Comparison of ENCODE assay signal across 27 cellular contexts in the genomic region with DNA sequence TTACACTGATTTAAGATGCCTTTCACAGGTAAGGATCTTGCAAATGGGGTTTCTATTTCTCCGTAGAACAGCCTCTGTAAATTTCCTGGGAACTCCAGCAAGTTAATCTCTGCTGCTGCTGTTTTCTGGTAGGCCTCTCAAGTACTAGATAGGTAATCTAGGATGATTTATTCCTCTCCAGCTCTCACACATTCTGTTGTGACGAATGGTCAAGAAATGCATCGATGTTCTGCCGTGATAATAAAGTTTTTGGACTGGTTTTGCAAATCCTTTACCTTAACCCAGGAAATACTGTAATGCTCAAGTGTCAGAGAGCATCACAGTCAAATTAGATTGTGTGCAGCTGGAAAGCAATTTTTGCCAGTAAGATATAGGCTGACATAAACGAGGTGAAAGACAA.
"Had no signal": no experiment of that assay in that cellular context is flagged by ENCODE, and none has a peak within 500 bp of the region (broad histone marks: within the 10 kb centered on the region; RNA-seq: fewer than 3 reads in every experiment).

No MANE protein-coding gene starts in this region.

- H3K36me3 Mint-ChIP-seq: memory B cell; mesothelial cell of epicardium; naive B cell; stimulated activated memory B cell treated with anti-CD40 and anti-IgM and Interleukin-4, amounts not matched to agents 10 μg/mL and 1 μg/mL and 100 μg/mL, for 72 hours; type B pancreatic cell had no signal

- H3K27me3 Mint-ChIP-seq: dendritic cell treated with granulocyte-macrophage colony-stimulating factor and Interleukin-4, amounts not matched to agents 40 ng/mL and 50 ng/mL, for 4 days; memory B cell; naive B cell; stimulated activated memory B cell treated with anti-CD40 and anti-IgM and Interleukin-4, amounts not matched to agents 10 μg/mL and 1 μg/mL and 100 μg/mL, for 72 hours; type B pancreatic cell had no signal

- H3K36me3 ChIP-seq: colonic mucosa, lower lobe of right lung, prostate gland, right atrium auricular region, sigmoid colon, spleen, tibial artery had no signal

- H3K4me1 Mint-ChIP-seq: endodermal cell; memory B cell; naive B cell; nephron; stimulated activated memory B cell treated with anti-CD40 and anti-IgM and Interleukin-4, amounts not matched to agents 10 μg/mL and 1 μg/mL and 100 μg/mL, for 72 hours had no signal

- DNase-seq: colonic mucosa; effector CD8-positive, alpha-beta T cell; endodermal cell; left ventricle myocardium superior; lower lobe of right lung; mucosa of descending colon; naive B cell; nucleus accumbens; sigmoid colon; spleen; stimulated activated CD4-positive, alpha-beta T cell treated with anti-CD3 and anti-CD28 coated beads, Interleukin-4, amount 100 ng/mL, for 4 hours; stimulated activated naive CD8-positive, alpha-beta T cell treated with anti-CD3 and anti-CD28 coated beads, Interleukin-15, Interleukin-2, amounts not matched to agents 100 U/mL and 50 U/mL, for 24 hours; substantia nigra; testis; tibial artery had no signal

- H3K9me3 ChIP-seq: colonic mucosa, lower lobe of right lung, mucosa of descending colon, prostate gland, sigmoid colon, testis, tibial artery had no signal

- ATAC-seq: esophagus mucosa; left ventricle myocardium superior; lower lobe of right lung; mucosa of descending colon; stimulated activated memory B cell treated with anti-CD40 and anti-IgM and Interleukin-4, amounts not matched to agents 10 μg/mL and 1 μg/mL and 100 μg/mL, for 72 hours; stimulated activated naive CD8-positive, alpha-beta T cell treated with anti-CD3 and anti-CD28 coated beads, Interleukin-15, Interleukin-2, amounts not matched to agents 100 U/mL and 50 U/mL, for 24 hours had no signal

- H3K4me3 Mint-ChIP-seq: dendritic cell treated with granulocyte-macrophage colony-stimulating factor and Interleukin-4, amounts not matched to agents 40 ng/mL and 50 ng/mL, for 4 days; endodermal cell; memory B cell; mesothelial cell of epicardium; naive B cell; nephron; stimulated activated memory B cell treated with anti-CD40 and anti-IgM and Interleukin-4, amounts not matched to agents 10 μg/mL and 1 μg/mL and 100 μg/mL, for 72 hours; type B pancreatic cell had no signal

- H3K4me3 ChIP-seq: colonic mucosa, lower lobe of right lung, mucosa of descending colon, prostate gland, right atrium auricular region, sigmoid colon, spleen, testis, tibial artery had no signal

- H3K27me3 ChIP-seq: colonic mucosa, right atrium auricular region, sigmoid colon, spleen, testis, tibial artery had no signal

- H3K9me3 Mint-ChIP-seq: dendritic cell treated with granulocyte-macrophage colony-stimulating factor and Interleukin-4, amounts not matched to agents 40 ng/mL and 50 ng/mL, for 4 days; endodermal cell; nephron; stimulated activated memory B cell treated with anti-CD40 and anti-IgM and Interleukin-4, amounts not matched to agents 10 μg/mL and 1 μg/mL and 100 μg/mL, for 72 hours; type B pancreatic cell had no signal

- FAIRE-seq: frontal cortex, keratinocyte had no signal

- H3K4me1 ChIP-seq: colonic mucosa, lower lobe of right lung, prostate gland, right atrium auricular region, sigmoid colon, spleen, testis, tibial artery had no signal

- H3K27ac ChIP-seq: colonic mucosa, epithelial cell of prostate, lower lobe of right lung, prostate gland, right atrium auricular region, sigmoid colon, spleen, testis, tibial artery had no signal

- H3K27ac Mint-ChIP-seq: dendritic cell treated with granulocyte-macrophage colony-stimulating factor and Interleukin-4, amounts not matched to agents 40 ng/mL and 50 ng/mL, for 4 days; endodermal cell; memory B cell; mesothelial cell of epicardium; naive B cell; nephron; stimulated activated memory B cell treated with anti-CD40 and anti-IgM and Interleukin-4, amounts not matched to agents 10 μg/mL and 1 μg/mL and 100 μg/mL, for 72 hours; type B pancreatic cell had no signal
